ENCODE assay signal across 1 cellular context in genomic region chr19:4791183-4792018, GRCh38.
TF ChIP-seq lines count a peak whose summit lies in the region.

TSS of gene FEM1A (plus strand) at chr19:4791734. CDS start at chr19:4791855, 121 bp downstream.

TF ChIP-seq in HepG2, 621 proteins besides CTCF, POLR2A, EP300 and RAD21 (continued from another document and continues in another):
- TF ChIP-seq ZNF33A (CRISPR knock-in tag; IDR thresholded peaks at IDR 0.05; ENCODE audit: borderline replicate concordance), result no peak
- TF ChIP-seq MLLT10 (CRISPR knock-in tag; IDR thresholded peaks at IDR 0.05), result no peak
- no peak; the same call in 1 of the 2 replicates for TF ChIP-seq ZMYM2 (CRISPR knock-in tag; IDR thresholded peaks at IDR 0.05)
- no peak for TF ChIP-seq ZSCAN29 (CRISPR knock-in tag; conservative IDR thresholded peaks at IDR 0.05)
- TF ChIP-seq MATR3 (CRISPR knock-in tag; IDR thresholded peaks at IDR 0.05), result no peak
- TF ChIP-seq JUN (CRISPR knock-in tag; IDR thresholded peaks at IDR 0.05), result no peak
- no peak for TF ChIP-seq MZF1 (CRISPR knock-in tag; IDR thresholded peaks at IDR 0.05; ENCODE audit: borderline replicate concordance)
- TF ChIP-seq ZNF839 (CRISPR knock-in tag; IDR thresholded peaks at IDR 0.05; ENCODE audit: borderline replicate concordance), result no peak
- TF ChIP-seq NR0B2 (CRISPR knock-in tag; IDR thresholded peaks at IDR 0.05), result no peak
- no peak for TF ChIP-seq ZNF800 (CRISPR knock-in tag; IDR thresholded peaks at IDR 0.05)
- no peak; the same call in 1 of the 2 replicates for TF ChIP-seq RFXAP (CRISPR knock-in tag; IDR thresholded peaks at IDR 0.05; ENCODE audit: borderline replicate concordance)
- no peak for TF ChIP-seq ZNF83 (CRISPR knock-in tag; IDR thresholded peaks at IDR 0.05; ENCODE audit: borderline replicate concordance)
- no peak for TF ChIP-seq HINFP (CRISPR knock-in tag; IDR thresholded peaks at IDR 0.05; ENCODE audit: low read depth)
- TF ChIP-seq ZBTB2 (CRISPR knock-in tag; IDR thresholded peaks at IDR 0.05; ENCODE audit: low read depth), result no peak; the same call in 1 of the 2 replicates
- TF ChIP-seq MAX (IDR thresholded peaks at IDR 0.05), result no peak; the same call in 1 of the 2 replicates
- no peak; the same call in 1 of the 2 replicates for TF ChIP-seq ZNF704 (CRISPR knock-in tag; IDR thresholded peaks at IDR 0.05; ENCODE audit: borderline replicate concordance)
- no peak for TF ChIP-seq ZNF256 (CRISPR knock-in tag; conservative IDR thresholded peaks at IDR 0.05)
- no peak for TF ChIP-seq ZNF569 (CRISPR knock-in tag; IDR thresholded peaks at IDR 0.05; ENCODE audit: borderline replicate concordance)
- TF ChIP-seq ZNF446 (CRISPR knock-in tag; IDR thresholded peaks at IDR 0.05), result no peak
- peak; percentile 63; the same call in 1 of the 2 replicates for TF ChIP-seq MEF2D (CRISPR knock-in tag; IDR thresholded peaks at IDR 0.05)
- TF ChIP-seq FIP1L1 (IDR thresholded peaks at IDR 0.05; ENCODE audit: borderline replicate concordance, insufficient read depth, low read depth, low read length), result no peak
- no peak for TF ChIP-seq HIC2 (CRISPR knock-in tag; IDR thresholded peaks at IDR 0.05; ENCODE audit: low read depth)
- TF ChIP-seq ZNF513 (CRISPR knock-in tag; conservative IDR thresholded peaks at IDR 0.05), result 0 out of 2 replicates have a peak, but pooled peaks have one; percentile 48
- TF ChIP-seq THAP7 (CRISPR knock-in tag; IDR thresholded peaks at IDR 0.05), result no peak; the same call in 1 of the 2 replicates
- no peak for TF ChIP-seq ATF4 (CRISPR knock-in tag; IDR thresholded peaks at IDR 0.05)
- TF ChIP-seq ZNF138 (CRISPR knock-in tag; IDR thresholded peaks at IDR 0.05; ENCODE audit: low read depth), result no peak
- no peak for TF ChIP-seq PTBP1 (IDR thresholded peaks at IDR 0.05; ENCODE audit: low read depth, low read length, poor library complexity, severe bottlenecking)
- TF ChIP-seq BRD4 (CRISPR knock-in tag; IDR thresholded peaks at IDR 0.05), result no peak
- TF ChIP-seq ZNF282 (IDR thresholded peaks at IDR 0.05; ENCODE audit: partially characterized antibody), result no peak
- TF ChIP-seq ZFP41 (CRISPR knock-in tag; IDR thresholded peaks at IDR 0.05; ENCODE audit: borderline replicate concordance), result no peak
- TF ChIP-seq ZBTB34 (CRISPR knock-in tag; IDR thresholded peaks at IDR 0.05), result no peak
- peak; percentile 46 for TF ChIP-seq POGZ (CRISPR knock-in tag; IDR thresholded peaks at IDR 0.05)
- TF ChIP-seq NR2F6 (IDR thresholded peaks at IDR 0.05), result peak; percentile 30; the same call in 1 of the 2 replicates
- no peak for TF ChIP-seq NR2F6 (CRISPR knock-in tag; IDR thresholded peaks at IDR 0.05)
- 0 out of 2 replicates have a peak, but pooled peaks have one; percentile 39 for TF ChIP-seq ZNF280D (CRISPR knock-in tag; IDR thresholded peaks at IDR 0.05)
- no peak for TF ChIP-seq ZNF75D (CRISPR knock-in tag; IDR thresholded peaks at IDR 0.05; ENCODE audit: borderline replicate concordance)
- no peak; the same call in 1 of the 2 replicates for TF ChIP-seq STAT6 (CRISPR knock-in tag; IDR thresholded peaks at IDR 0.05; ENCODE audit: borderline replicate concordance)
- no peak for TF ChIP-seq NCOA2 (CRISPR knock-in tag; IDR thresholded peaks at IDR 0.05)
- TF ChIP-seq ZNF441 (CRISPR knock-in tag; IDR thresholded peaks at IDR 0.05; ENCODE audit: borderline replicate concordance), result peak; percentile 44; the same call in 1 of the 2 replicates
- TF ChIP-seq ZNF331 (CRISPR knock-in tag; IDR thresholded peaks at IDR 0.05), result no peak
- TF ChIP-seq CHD4 (IDR thresholded peaks at IDR 0.05; ENCODE audit: borderline replicate concordance, low read length), result no peak
